26 cellular contexts compared by ENCODE assay signal in genomic region chr17:72308744-72309395, GRCh38.
DNase-seq lines count a peak whose midpoint lies in the region; ATAC-seq, FAIRE-seq and TF ChIP-seq lines count a peak whose summit lies in the region.
"Had no signal": no experiment of that assay in that cellular context is flagged by ENCODE, and none has a peak within 500 bp of the region (broad histone marks: within the 10 kb centered on the region; RNA-seq: fewer than 3 reads in every experiment).

No MANE protein-coding gene starts in this region.

- CTCF ChIA-PET in GM12878 (lab: Yijun Ruan, JAX), result no interaction called here

- intact Hi-C loops in GM12878 (cut with micrococcal nuclease; ENCODE audit: unreplicated experiment) (loop anchor here (2.0 kb wide), 1 partner anchor 188 kb away; the partner anchor contains the start of gene SOX9), left ventricle myocardium superior (cut with micrococcal nuclease) (no loop called here)

- no peaks in the 10 kb centered on the region for H3K9me3 ChIP-seq in GM12878 (replicated peaks; ENCODE audit: control insufficient read depth, insufficient read depth, low read length)
- H3K9me3 ChIP-seq: BLaER1 treated with 17β-estradiol and CSF1 and Interleukin-3, amounts not matched to agents 10 nM and 100 nM; Caco-2; esophagus muscularis mucosa; neutrophil; thoracic aorta; uterus had no signal

- DNase-seq in ELR (ENCODE audit: low read depth) (peak; percentile 28), GM12878 (ENCODE audit: low read depth, low spot score) (no peak), NCI-H345 treated with DMSO at 0.1 percent for 48 hours (lab: John Stamatoyannopoulos, UW; ENCODE audit: unreplicated experiment) (no peak), left ventricle myocardium superior (no peak)
- DNase-seq: activated CD4-positive, alpha-beta T cell treated with anti-CD3 and anti-CD28 coated beads for 48 hours; activated CD8-positive, alpha-beta memory T cell treated with anti-CD3 and anti-CD28 coated beads for 24 hours; activated effector memory CD4-positive, alpha-beta T cell treated with anti-CD3 and anti-CD28 coated beads, Interleukin-2, amount 50 U/mL, for 16 hours; activated naive CD8-positive, alpha-beta T cell treated with anti-CD3 and anti-CD28 coated beads, Interleukin-2, amount 10 ng/mL, durations not matched to agents 7 days and 5 days; Caco-2; central memory CD4-positive, alpha-beta T cell; foreskin melanocyte; NCI-H1105 treated with DMSO at 0.1 percent for 48 hours; NCI-H2029 treated with DMSO at 0.1 percent for 48 hours; NCI-H524 treated with DMSO at 0.1 percent for 48 hours; T1000; uterus; WERI-Rb-1 had no signal

- H3K27ac ChIP-seq in GM12878 (ENCODE audit: control insufficient read depth, insufficient read depth), result no peak overlapping the region
- H3K27ac ChIP-seq: BLaER1 treated with 17β-estradiol and CSF1 and Interleukin-3, amounts not matched to agents 10 nM and 100 nM; esophagus muscularis mucosa; neutrophil; thoracic aorta; uterus; WERI-Rb-1 had no signal

- H3K4me3 ChIP-seq in GM12878, result no peak overlapping the region
- H3K4me3 ChIP-seq: BLaER1 treated with 17β-estradiol and CSF1 and Interleukin-3, amounts not matched to agents 10 nM and 100 nM; esophagus muscularis mucosa; K562; thoracic aorta; uterus had no signal

- RAD21 ChIA-PET in GM12878 (lab: Charles Lee; ENCODE audit: unreplicated experiment), result interaction anchor here (0.7 kb wide), 1 partner anchor 12 kb away, joined by 6 read pairs; no protein-coding TSS in a partner anchor

- SMC1A ChIA-PET in GM12878 (lab: Charles Lee; ENCODE audit: uncharacterized antibody, unreplicated experiment), result interaction anchor here (0.6 to 1.5 kb wide), 4 partner anchors 9 to 154 kb away, joined by 3 to 4 read pairs (median 4); no protein-coding TSS in a partner anchor

- no peaks in the 10 kb centered on the region for H3K79me2 ChIP-seq in GM12878 (ENCODE audit: control insufficient read depth, insufficient read depth, low read length)

- H3K4me1 ChIP-seq in GM12878 (ENCODE audit: control insufficient read depth, insufficient read depth, low read length), result peaks cover 22% of the 10 kb centered on the region
- H3K4me1 ChIP-seq: Caco-2, esophagus muscularis mucosa, uterus had no signal

- ATAC-seq in GM19023 (IDR thresholded peaks at IDR 0.05; ENCODE audit: unreplicated experiment) (peak; percentile 50), HG03442 (IDR thresholded peaks at IDR 0.05; ENCODE audit: unreplicated experiment) (peak; percentile 54), GM12878 (peak; percentile 62), left ventricle myocardium superior (no peak), GM21390 (IDR thresholded peaks at IDR 0.05; ENCODE audit: unreplicated experiment) (no peak), GM18511 (IDR thresholded peaks at IDR 0.05; ENCODE audit: unreplicated experiment) (no peak)
- ATAC-seq: K562 had no signal

- in situ Hi-C loops in GM12878 (cut with MboI), result no loop called here

- no peak overlapping the region for H3K4me2 ChIP-seq in GM12878 (ENCODE audit: control insufficient read depth, insufficient read depth)

- FAIRE-seq in GM12878 (lab: Jason Lieb, UNC), result no peak
- FAIRE-seq: K562 had no signal

- POLR2A ChIA-PET in GM12878 (lab: Charles Lee), result interaction anchor here (0.6 kb wide), 1 partner anchor 287 kb away, joined by 4 read pairs; no protein-coding TSS in a partner anchor

- H4K20me1 ChIP-seq in GM12878 (ENCODE audit: control insufficient read depth, insufficient read depth), result no peaks in the 10 kb centered on the region
- H4K20me1 ChIP-seq: BLaER1 treated with 17β-estradiol and CSF1 and Interleukin-3, amounts not matched to agents 10 nM and 100 nM had no signal

- no peak for TF ChIP-seq POLR2A in GM12878 (IDR thresholded peaks at IDR 0.05; ENCODE audit: low read depth, low read length)

- TF ChIP-seq RAD21 in GM12878 (IDR thresholded peaks at IDR 0.05; ENCODE audit: insufficient read depth, low read depth, low read length), result no peak

- no TSS peak for BruUV-seq in GM12878 (replicated peaks; lab: Mats Ljungman, UMichigan)

- no peak for TF ChIP-seq CTCF in GM12878 (IDR thresholded peaks at IDR 0.05 in 2 of 3, conservative IDR thresholded peaks at IDR 0.05 in 1 of 3; ENCODE audit: control insufficient read depth in 2 of 3, extremely low read depth in 1 of 3, insufficient read depth in 1 of 3, low read depth in 3 of 3, low read length in 3 of 3)

- WGBS in GM12878 (ENCODE audit: insufficient coverage, insufficient replicate concordance, low lambda C conversion rate, missing lambda C conversion rate), result 9% methylated on average over 5 of the region's 5 CpGs

- H3K27me3 ChIP-seq in GM12878 (replicated peaks in 1 of 2; ENCODE audit: control insufficient read depth in 2 of 2, insufficient read depth in 2 of 2, low read length in 1 of 2), result no peaks in the 10 kb centered on the region
- H3K27me3 ChIP-seq: BLaER1 treated with 17β-estradiol and CSF1 and Interleukin-3, amounts not matched to agents 10 nM and 100 nM; neutrophil; uterus had no signal

- no peak for TF ChIP-seq EP300 in GM12878 (IDR thresholded peaks at IDR 0.05; ENCODE audit: borderline replicate concordance in 1 of 2, control insufficient read depth in 1 of 2, low read depth in 2 of 2, low read length in 2 of 2)

- H2AFZ ChIP-seq in GM12878 (ENCODE audit: control insufficient read depth, low read depth, low read length), result no peak overlapping the region

- H3K36me3 ChIP-seq in GM12878 (ENCODE audit: control insufficient read depth in 2 of 2, insufficient read depth in 2 of 2, low read length in 1 of 2), result no peaks in the 10 kb centered on the region
- H3K36me3 ChIP-seq: BLaER1 treated with 17β-estradiol and CSF1 and Interleukin-3, amounts not matched to agents 10 nM and 100 nM; esophagus muscularis mucosa; neutrophil; thoracic aorta; uterus; WERI-Rb-1 had no signal

- H3K9ac ChIP-seq in GM12878 (ENCODE audit: control insufficient read depth, insufficient read depth, low read length), result no peak overlapping the region
- H3K9ac ChIP-seq: BLaER1 treated with 17β-estradiol and CSF1 and Interleukin-3, amounts not matched to agents 10 nM and 100 nM had no signal

TF ChIP-seq in GM12878, 131 proteins besides CTCF, POLR2A, EP300 and RAD21:
- TF ChIP-seq MTA3 (IDR thresholded peaks at IDR 0.05; ENCODE audit: borderline replicate concordance, low read length) (no peak), CBX5 (IDR thresholded peaks at IDR 0.05; ENCODE audit: low read depth) (0 out of 2 replicates have a peak, but pooled peaks have one; percentile 32), SP1 (IDR thresholded peaks at IDR 0.05; ENCODE audit: low read depth, low read length) (no peak), SMC3 (IDR thresholded peaks at IDR 0.05; ENCODE audit: borderline replicate concordance, low read length) (no peak), JUNB (IDR thresholded peaks at IDR 0.05) (peak; percentile 47; the same call in 1 of the 2 replicates)
- TF ChIP-seq, protein P1, sequence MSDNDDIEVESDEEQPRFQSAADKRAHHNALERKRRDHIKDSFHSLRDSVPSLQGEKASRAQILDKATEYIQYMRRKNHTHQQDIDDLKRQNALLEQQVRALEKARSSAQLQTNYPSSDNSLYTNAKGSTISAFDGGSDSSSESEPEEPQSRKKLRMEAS (IDR thresholded peaks at IDR 0.05; ENCODE audit: low read depth, low read length), result no peak
- TF ChIP-seq, protein P2, sequence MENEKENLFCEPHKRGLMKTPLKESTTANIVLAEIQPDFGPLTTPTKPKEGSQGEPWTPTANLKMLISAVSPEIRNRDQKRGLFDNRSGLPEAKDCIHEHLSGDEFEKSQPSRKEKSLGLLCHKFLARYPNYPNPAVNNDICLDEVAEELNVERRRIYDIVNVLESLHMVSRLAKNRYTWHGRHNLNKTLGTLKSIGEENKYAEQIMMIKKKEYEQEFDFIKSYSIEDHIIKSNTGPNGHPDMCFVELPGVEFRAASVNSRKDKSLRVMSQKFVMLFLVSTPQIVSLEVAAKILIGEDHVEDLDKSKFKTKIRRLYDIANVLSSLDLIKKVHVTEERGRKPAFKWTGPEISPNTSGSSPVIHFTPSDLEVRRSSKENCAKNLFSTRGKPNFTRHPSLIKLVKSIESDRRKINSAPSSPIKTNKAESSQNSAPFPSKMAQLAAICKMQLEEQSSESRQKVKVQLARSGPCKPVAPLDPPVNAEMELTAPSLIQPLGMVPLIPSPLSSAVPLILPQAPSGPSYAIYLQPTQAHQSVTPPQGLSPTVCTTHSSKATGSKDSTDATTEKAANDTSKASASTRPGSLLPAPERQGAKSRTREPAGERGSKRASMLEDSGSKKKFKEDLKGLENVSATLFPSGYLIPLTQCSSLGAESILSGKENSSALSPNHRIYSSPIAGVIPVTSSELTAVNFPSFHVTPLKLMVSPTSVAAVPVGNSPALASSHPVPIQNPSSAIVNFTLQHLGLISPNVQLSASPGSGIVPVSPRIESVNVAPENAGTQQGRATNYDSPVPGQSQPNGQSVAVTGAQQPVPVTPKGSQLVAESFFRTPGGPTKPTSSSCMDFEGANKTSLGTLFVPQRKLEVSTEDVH (IDR thresholded peaks at IDR 0.05; ENCODE audit: low read depth, partially characterized antibody), result no peak

Comparison
In these comparisons a context has a peak if more than half of its experiments do, and no peak if none do; other contexts are left out.
1. ATAC-seq: peak in GM19023 (single experiment), HG03442 (single experiment) and GM12878 (single experiment); none in left ventricle myocardium superior (single experiment), GM21390 (single experiment) and GM18511 (single experiment).